Comparison of ENCODE assay signal across 18 cellular contexts in genomic region chr16:77805403-77805802, GRCh38. TPM values are rescaled to one million over a fixed set of nuclear protein-coding genes. Genes with fewer than 3 reads are reported as not detected.
DNase-seq lines count a peak whose midpoint lies in the region; ATAC-seq and TF ChIP-seq lines count a peak whose summit lies in the region.
"Had no signal": no experiment of that assay in that cellular context is flagged by ENCODE, and none has a peak within 500 bp of the region (broad histone marks: within the 10 kb centered on the region; RNA-seq: fewer than 3 reads in every experiment).

No MANE protein-coding gene starts in this region.

- TF ChIP-seq CTCF in right atrium auricular region (IDR thresholded peaks at IDR 0.05): no peak
- no peak for TF ChIP-seq CTCF in left ventricle myocardium inferior (IDR thresholded peaks at IDR 0.05; ENCODE audit: borderline replicate concordance)
- no peak for TF ChIP-seq CTCF in thyroid gland (IDR thresholded peaks at IDR 0.05)
- TF ChIP-seq CTCF in stomach (IDR thresholded peaks at IDR 0.05): no peak

- H3K27me3 ChIP-seq in right atrium auricular region (no peaks in the 10 kb centered on the region), left ventricle myocardium inferior (ENCODE audit: low read depth) (no peaks in the 10 kb centered on the region), thyroid gland (no peaks in the 10 kb centered on the region), stomach (peaks cover 0 to 18% (median 0%) of the 10 kb centered on the region in 3 donors)

- H3K4me3 ChIP-seq in right atrium auricular region (no peak overlapping the region), left ventricle myocardium inferior (no peak overlapping the region), thyroid gland (replicated peaks in 1 of 3) (no peak overlapping the region), stomach (no peak overlapping the region)

- TF ChIP-seq POLR2A in thyroid gland (IDR thresholded peaks at IDR 0.05) (no peak), stomach (IDR thresholded peaks at IDR 0.05) (no peak)

- H3K27ac ChIP-seq in right atrium auricular region: no peak overlapping the region
- H3K27ac ChIP-seq in left ventricle myocardium inferior (replicated peaks): no peak overlapping the region
- H3K27ac ChIP-seq in thyroid gland: no peak overlapping the region
- H3K27ac ChIP-seq in stomach: no peak overlapping the region

- H3K9me3 ChIP-seq in right atrium auricular region (no peaks in the 10 kb centered on the region), left ventricle myocardium inferior (replicated peaks) (no peaks in the 10 kb centered on the region), thyroid gland (no peaks in the 10 kb centered on the region), stomach (peaks cover 0 to 5% (median 0%) of the 10 kb centered on the region in 4 donors)

- intact Hi-C loops in Right ventricle myocardium inferior (cut with DNase I): loop anchor here (5.0 kb wide), 1 partner anchor 37 kb away; no protein-coding TSS in a partner anchor
- intact Hi-C loops in left ventricle myocardium inferior (cut with micrococcal nuclease): no loop called here
- intact Hi-C loops in thyroid gland (cut with DNase I): no loop called here
- intact Hi-C loops in stomach (cut with DNase I; ENCODE audit: low total_unique reads): no loop called here

- peak; percentile 72 for ATAC-seq in Right ventricle myocardium inferior
- ATAC-seq in activated CD4-positive, CD25-positive, alpha-beta regulatory T cell treated with anti-CD3 and anti-CD28 coated beads, Interleukin-2, amount 50 U/mL, for 24 hours: no peak
- ATAC-seq: PC-3 had no signal

- DNase-seq in Right ventricle myocardium inferior (ENCODE audit: missing footprints) (peak; percentile 76), right atrium auricular region (ENCODE audit: low spot score) (no peak), astrocyte of the hippocampus (ENCODE audit: low read depth, low spot score) (peak; percentile 38), left ventricle myocardium inferior (peak; percentile 61), thyroid gland (peak; percentile 78 to 86), stomach (no peak), activated gamma-delta T cell (lab: John Stamatoyannopoulos, UW) (no peak)
- DNase-seq: COR-L47, DND-41, HFFc6, Karpas-422, NCI-H1436, NCI-H2081, NCI-H226, NCI-H526 treated with DMSO at 0.1 percent for 48 hours, PC-3 had no signal

- WGBS in thyroid gland, 2 donors: 34 to 42% methylated on average over 10 of the region's 10 CpGs
- WGBS in stomach, 5 donors: 37 to 63% (median 53%) methylated on average over 10 of the region's 10 CpGs

- no peak for TF ChIP-seq EP300 in stomach (IDR thresholded peaks at IDR 0.05)

- no peaks in the 10 kb centered on the region for H3K4me1 ChIP-seq in right atrium auricular region
- no peaks in the 10 kb centered on the region for H3K4me1 ChIP-seq in left ventricle myocardium inferior
- peaks cover 0 to 3% of the 10 kb centered on the region in 2 donors for H3K4me1 ChIP-seq in thyroid gland
- H3K4me1 ChIP-seq in stomach: peaks cover 0 to 4% (median 0%) of the 10 kb centered on the region in 4 donors

- no peaks in the 10 kb centered on the region for H3K36me3 ChIP-seq in right atrium auricular region
- H3K36me3 ChIP-seq in left ventricle myocardium inferior: no peaks in the 10 kb centered on the region
- no peaks in the 10 kb centered on the region for H3K36me3 ChIP-seq in thyroid gland
- H3K36me3 ChIP-seq in stomach: no peaks in the 10 kb centered on the region

RNA-seq across cellular contexts. Expression of gene VAT1L, which starts 17.0 kb away (rescaled TPM):
- 20.6 TPM for total RNA-seq in Right ventricle myocardium inferior
- 10 to 100 TPM; 10.3 to 20.6 TPM for total RNA-seq in right atrium auricular region
- total RNA-seq in left ventricle myocardium inferior: 13.1 TPM
- 10 to 100 TPM in 1 of 4 donors, 1 to 10 TPM in 3; 1.9 to 29.7 (median 9.2) TPM for total RNA-seq in thyroid gland
- 1 to 10 TPM in 2 of 5 donors, under 1 TPM in 1, not detected in 2; 0.87 to 5.1 (median 1.2) TPM for total RNA-seq in stomach
- 1 to 10 TPM in 2 of 3 donors, under 1 TPM in 1; 0.61 to 4.4 (median 1.5) TPM for polyA plus RNA-seq in stomach
- total RNA-seq: HFFc6 had no signal
- polyA plus RNA-seq: CD14-positive monocyte had no signal

Comparison
In these comparisons a context has a peak if more than half of its experiments do, and no peak if none do; other contexts are left out.
1. DNase-seq: peak in Right ventricle myocardium inferior (single experiment), astrocyte of the hippocampus (single experiment), left ventricle myocardium inferior (single experiment) and thyroid gland (2 of 2); none in right atrium auricular region (single experiment), stomach (single experiment) and activated gamma-delta T cell (single experiment).